ENCODE assay signal across 8 cellular contexts in genomic region chr9:78031271-78031825, GRCh38. TPM values are rescaled to one million over a fixed set of nuclear protein-coding genes. Genes with fewer than 3 reads are reported as not detected.
DNase-seq lines count a peak whose midpoint lies in the region; ATAC-seq, FAIRE-seq and TF ChIP-seq lines count a peak whose summit lies in the region.

Gene GNAQ, minus strand, starts transcription at chr9:78031811. Its CDS starts 576 bp downstream, at chr9:78031235.

- H4K20me1 ChIP-seq in PC-9 (ENCODE audit: insufficient read depth) (peaks cover 3% of the 10 kb centered on the region; the same call in 1 of the 2 replicates), mammary epithelial cell (ENCODE audit: insufficient read depth, low read length) (no peaks in the 10 kb centered on the region)

- peaks cover 38 to 60% of the 10 kb centered on the region in 2 donors for H3K4me1 Mint-ChIP-seq in immature natural killer cell

- DNase-seq in GM12892 (ENCODE audit: insufficient read length) (peak; percentile 7), PC-9 (no peak), mammary epithelial cell (no peak), immature natural killer cell (no peak), HTR-8/SVneo (ENCODE audit: insufficient read length, low spot score) (no peak)

- H3K27ac ChIP-seq in PC-9 (peak within 1 kb of the TSS; percentile 63), mammary epithelial cell (ENCODE audit: insufficient read depth, low read depth, low read length) (peak within 1 kb of the TSS; percentile 86), skin epidermis (peak within 1 kb of the TSS; percentile 81 to 97 (median 91))

- no CpG with 5 or more reads among the region's 97 CpGs for WGBS in mammary epithelial cell (ENCODE audit: low coverage, missing lambda C conversion rate)

- peak within 1 kb of the TSS; percentile 88 for H2AFZ ChIP-seq in PC-9
- peak within 1 kb of the TSS; percentile 96 for H2AFZ ChIP-seq in mammary epithelial cell (ENCODE audit: low read depth, low read length)

- CTCF ChIA-PET in PC-9 (lab: Charles Lee) = interaction anchor here (0.6 kb wide), 1 partner anchor 182 kb away, joined by 3 read pairs; no protein-coding TSS in a partner anchor
- CTCF ChIA-PET in mammary epithelial cell (lab: Charles Lee; ENCODE audit: low non-redundant PET) = interaction anchor here (0.7 kb wide), 1 partner anchor 50 kb away, joined by 6 read pairs; no protein-coding TSS in a partner anchor

- in situ Hi-C loops in mammary epithelial cell (cut with MboI; ENCODE audit: low sequenced_read_pairs in 2 of 2) = loop anchor here in 1 of 2 donors (10.0 kb wide), 1 partner anchor 47 kb away; no protein-coding TSS in a partner anchor

- FAIRE-seq in GM12892 (lab: Jason Lieb, UNC) (no peak), HTR-8/SVneo (lab: Jason Lieb, UNC) (no peak)

- H3K27me3 ChIP-seq in PC-9 (ENCODE audit: insufficient read depth, low read depth) (no peaks in the 10 kb centered on the region), mammary epithelial cell (ENCODE audit: insufficient read depth, low read length) (no peaks in the 10 kb centered on the region)

- H3K79me2 ChIP-seq in PC-9 (ENCODE audit: low read depth) = peaks cover 50% of the 10 kb centered on the region
- H3K79me2 ChIP-seq in mammary epithelial cell (ENCODE audit: insufficient read depth, low read length) = peaks cover 47% of the 10 kb centered on the region

- H3K9me3 Mint-ChIP-seq in immature natural killer cell = peaks cover 0 to 2% (median 0%) of the 10 kb centered on the region in 6 donors

- peak within 1 kb of the TSS; percentile 65 to 92 (median 90) for H3K27ac Mint-ChIP-seq in immature natural killer cell

- ATAC-seq in HG03139 (IDR thresholded peaks at IDR 0.05; ENCODE audit: unreplicated experiment) (no peak), GM21367 (IDR thresholded peaks at IDR 0.05; ENCODE audit: unreplicated experiment) (no peak)

- BruUV-seq in PC-9 (replicated peaks; lab: Mats Ljungman, UMichigan) = no TSS peak
- no TSS peak for BruUV-seq in mammary epithelial cell (replicated peaks; lab: Mats Ljungman, UMichigan)

- peak within 1 kb of the TSS; percentile 89 to 96 (median 94) for H3K4me3 Mint-ChIP-seq in immature natural killer cell

- H3K4me1 ChIP-seq in PC-9 (replicated peaks; ENCODE audit: insufficient read depth) (peaks cover 42% of the 10 kb centered on the region), mammary epithelial cell (ENCODE audit: insufficient read depth, low read length) (peaks cover 22% of the 10 kb centered on the region)

- intact Hi-C loops in PC-9 (cut with micrococcal nuclease; ENCODE audit: unreplicated experiment) = loop anchor here (1.0 to 10.0 kb wide), 7 partner anchors 89 to 854 kb away; partner anchors contain the start of genes CEP78, GNA14 and VPS13A
- intact Hi-C loops in mammary epithelial cell (cut with micrococcal nuclease) = loop anchor here (10.0 kb wide), 5 partner anchors 147 to 277 kb away; partner anchors contain the start of genes CEP78 and PSAT1

- H3K9me3 ChIP-seq in PC-9 (ENCODE audit: insufficient read depth, low read depth) (no peaks in the 10 kb centered on the region), mammary epithelial cell (replicated peaks; ENCODE audit: insufficient read depth, low read length) (no peaks in the 10 kb centered on the region)

- peaks cover 7 to 25% (median 15%) of the 10 kb centered on the region in 3 donors for H3K27me3 Mint-ChIP-seq in immature natural killer cell (ENCODE audit: low read depth in 3 of 3)

- TF ChIP-seq CTCF in PC-9 (conservative IDR thresholded peaks at IDR 0.05) (no peak), mammary epithelial cell (conservative IDR thresholded peaks at IDR 0.05 in 1 of 2, IDR thresholded peaks at IDR 0.05 in 1 of 2; ENCODE audit: extremely low read depth in 1 of 2, insufficient read depth in 1 of 2, low read depth in 1 of 2, low read length in 2 of 2) (no peak)

- H3K36me3 Mint-ChIP-seq in immature natural killer cell = no peaks in the 10 kb centered on the region

- POLR2A ChIA-PET in PC-9 (lab: Charles Lee; ENCODE audit: unreplicated experiment) = interaction anchor here (0.6 kb wide), 1 partner anchor 42 kb away, joined by 9 read pairs; no protein-coding TSS in a partner anchor

- dilution Hi-C loops in mammary epithelial cell (cut with HindIII; ENCODE audit: low sequenced_read_pairs) = no loop called here

- H3K9me2 ChIP-seq in PC-9 (ENCODE audit: insufficient read depth) = no peaks in the 10 kb centered on the region

- H3K4me3 ChIP-seq in PC-9 (peak within 1 kb of the TSS; percentile 94), mammary epithelial cell (replicated peaks in 1 of 3; ENCODE audit: insufficient read depth in 1 of 3, low read depth in 2 of 3, low read length in 3 of 3) (peak within 1 kb of the TSS; percentile 84 to 90 (median 88)), skin epidermis (peak within 1 kb of the TSS; percentile 62 to 80 (median 66))

- H3K9ac ChIP-seq in mammary epithelial cell (ENCODE audit: insufficient read depth, low read length) = peak within 1 kb of the TSS; percentile 82

- peak within 1 kb of the TSS; percentile 100 for H3K4me2 ChIP-seq in PC-9
- H3K4me2 ChIP-seq in mammary epithelial cell (ENCODE audit: insufficient read depth, low read depth, low read length) = peak within 1 kb of the TSS; percentile 91

- peaks cover 6% of the 10 kb centered on the region; the same call in 1 of the 2 replicates for H3F3A ChIP-seq in PC-9 (ENCODE audit: insufficient read depth, low read depth)

- TF ChIP-seq POLR2A in GM12892 (IDR thresholded peaks at IDR 0.05; ENCODE audit: low read depth, low read length) = no peak

- no peaks in the 10 kb centered on the region for H3K36me3 ChIP-seq in PC-9 (ENCODE audit: low read depth)
- no peaks in the 10 kb centered on the region for H3K36me3 ChIP-seq in mammary epithelial cell (ENCODE audit: insufficient read depth, low read length)

RNA-seq across cellular contexts. Expression of gene GNAQ, which starts in this region (rescaled TPM):
- 0.21 TPM for polyA plus RNA-seq in GM12892 (2012; ENCODE audit: missing spikeins)
- total RNA-seq in PC-9 (2021) = 51.6 and 53.5 TPM in 2 replicates
- total RNA-seq in mammary epithelial cell = 10 to 100 TPM; 47.3 to 66.2 TPM
- 31.3 TPM for polyA plus RNA-seq in mammary epithelial cell
- 62.7 TPM for polyA minus RNA-seq in mammary epithelial cell
- 1 to 10 TPM; 4.5 to 7.4 (median 5.1) TPM for polyA plus RNA-seq in immature natural killer cell
